ENCODE assay signal across 24 cellular contexts in genomic region chr12:116339800-116340371, GRCh38.
A peak's percentile ranks its signal among the peaks of the same experiment; 100 is the strongest.
DNase-seq lines count a peak whose midpoint lies in the region; ATAC-seq, FAIRE-seq and TF ChIP-seq lines count a peak whose summit lies in the region.
"Had no signal": no experiment of that assay in that cellular context is flagged by ENCODE, and none has a peak within 500 bp of the region (broad histone marks: within the 10 kb centered on the region; RNA-seq: fewer than 3 reads in every experiment).

No MANE protein-coding gene starts in this region.

- H4K20me1 ChIP-seq in GM23248 (ENCODE audit: insufficient read depth): no peaks in the 10 kb centered on the region

- peak overlapping the region; percentile 10 for H3K4me2 ChIP-seq in GM23248 (ENCODE audit: unreplicated experiment)
- H3K4me2 ChIP-seq: smooth muscle cell had no signal

- H3K4me3 ChIP-seq in GM23248 (no peak overlapping the region), lower lobe of right lung (no peak overlapping the region)
- H3K4me3 ChIP-seq: heart left ventricle, prostate gland, smooth muscle cell, transverse colon had no signal

- H2AFZ ChIP-seq in GM23248: no peak overlapping the region

- H3K9ac ChIP-seq in GM23248: no peak overlapping the region

- no peak for TF ChIP-seq CTCF in lower lobe of right lung (IDR thresholded peaks at IDR 0.05)

- H3F3A ChIP-seq in GM23248 (ENCODE audit: insufficient read depth): peaks cover 18% of the 10 kb centered on the region

- H3K79me2 ChIP-seq in GM23248 (ENCODE audit: insufficient read depth): no peaks in the 10 kb centered on the region

- no peaks in the 10 kb centered on the region for H3K9me2 ChIP-seq in GM23248 (ENCODE audit: insufficient read depth)

- peak; percentile 84 for DNase-seq in GM23248
- DNase-seq in RPMI7951 (ENCODE audit: low read depth): peak; percentile 50
- peak; percentile 93 for DNase-seq in foreskin melanocyte
- DNase-seq in stromal cell of bone marrow (ENCODE audit: low read depth): peak; percentile 15
- DNase-seq in lower lobe of right lung: no peak
- DNase-seq in GM19239 (ENCODE audit: insufficient read length, low spot score): no peak
- no peak for DNase-seq in NCI-H226
- DNase-seq: activated CD4-positive, alpha-beta memory T cell treated with anti-CD3 and anti-CD28 coated beads, Interleukin-2, amount 10 ng/mL, durations not matched to agents 7 days and 5 days; activated CD4-positive, CD25-positive, alpha-beta regulatory T cell; activated T-cell treated with anti-CD3 and anti-CD28 coated beads, Interleukin-2, amount 50 U/mL, for 4 hours; BE2C; GOT3; heart left ventricle; Kasumi-1; NCI-H1105 treated with DMSO at 0.1 percent for 48 hours; NCI-H2107; stimulated activated CD4-positive, alpha-beta T cell treated with anti-CD3 and anti-CD28 coated beads, Interleukin-4, amount 100 ng/mL, for 1 hour; stimulated activated naive CD8-positive, alpha-beta T cell treated with anti-CD3 and anti-CD28 coated beads, Interleukin-15, amount 100 ng/mL, for 72 hours; T1000; transverse colon had no signal

- intact Hi-C loops in lower lobe of right lung (cut with DNase I): no loop called here

- no peaks in the 10 kb centered on the region for H3K27me3 ChIP-seq in GM23248 (replicated peaks; ENCODE audit: insufficient read depth)
- no peaks in the 10 kb centered on the region for H3K27me3 ChIP-seq in lower lobe of right lung (ENCODE audit: low read depth)
- H3K27me3 ChIP-seq: BE2C, heart left ventricle, transverse colon had no signal

- peaks cover 11% of the 10 kb centered on the region for H3K4me1 ChIP-seq in GM23248 (ENCODE audit: insufficient read depth)
- no peaks in the 10 kb centered on the region for H3K4me1 ChIP-seq in lower lobe of right lung
- H3K4me1 ChIP-seq: BE2C, heart left ventricle, prostate gland, transverse colon had no signal

- H3K27ac ChIP-seq in GM23248 (no peak overlapping the region), lower lobe of right lung (no peak overlapping the region)
- H3K27ac ChIP-seq: heart left ventricle, prostate gland, transverse colon had no signal

- H3K36me3 ChIP-seq in GM23248 (ENCODE audit: low read depth) (no peaks in the 10 kb centered on the region), lower lobe of right lung (no peaks in the 10 kb centered on the region)
- H3K36me3 ChIP-seq: BE2C, heart left ventricle, prostate gland, transverse colon had no signal

- no peak for FAIRE-seq in GM19239 (lab: Jason Lieb, UNC)
- FAIRE-seq: G401.6 had no signal

- 9 to 13% methylated on average over 3 of the region's 3 CpGs for WGBS in GM23248 (ENCODE audit: low coverage in 1 of 2, low lambda C conversion rate in 2 of 2, missing lambda C conversion rate in 2 of 2), 2 experiments

- in situ Hi-C loops in GM23248 (cut with MboI): no loop called here

- no peak for ATAC-seq in lower lobe of right lung
- ATAC-seq: activated T-cell treated with anti-CD3 and anti-CD28 coated beads, Interleukin-2, amount 50 U/mL, for 4 hours; heart left ventricle; left lobe of liver; stimulated activated naive CD8-positive, alpha-beta T cell treated with anti-CD3 and anti-CD28 coated beads, Interleukin-15, amount 100 ng/mL, for 72 hours had no signal

- H3K9me3 ChIP-seq in GM23248 (ENCODE audit: low read depth) (no peaks in the 10 kb centered on the region), lower lobe of right lung (no peaks in the 10 kb centered on the region)
- H3K9me3 ChIP-seq: BE2C, prostate gland, transverse colon had no signal

Comparison
In these comparisons a context has a peak if more than half of its experiments do, and no peak if none do; other contexts are left out.
1. DNase-seq: peak in GM23248 (single experiment), RPMI7951 (single experiment), foreskin melanocyte (single experiment) and stromal cell of bone marrow (single experiment); none in lower lobe of right lung (single experiment), GM19239 (single experiment) and NCI-H226 (single experiment).